Comparison of ENCODE assay signal across 18 cellular contexts in genomic region chr9:90965911-90966290, GRCh38.
DNase-seq lines count a peak whose midpoint lies in the region; ATAC-seq and TF ChIP-seq lines count a peak whose summit lies in the region.
"Had no signal": no experiment of that assay in that cellular context is flagged by ENCODE, and none has a peak within 500 bp of the region (broad histone marks: within the 10 kb centered on the region; RNA-seq: fewer than 3 reads in every experiment).

No MANE protein-coding gene starts in this region.

- no peak for ATAC-seq in upper lobe of right lung
- no peak for ATAC-seq in naive thymus-derived CD4-positive, alpha-beta T cell
- ATAC-seq: T-cell had no signal

- H3K4me1 Mint-ChIP-seq in naive thymus-derived CD4-positive, alpha-beta T cell: peaks cover 0 to 10% (median 0%) of the 10 kb centered on the region in 7 donors

- no peak overlapping the region for H3K4me3 Mint-ChIP-seq in naive thymus-derived CD4-positive, alpha-beta T cell
- H3K4me3 Mint-ChIP-seq: T-cell had no signal

- H3K4me1 ChIP-seq in ascending aorta (peaks cover 6 to 17% of the 10 kb centered on the region in 2 donors), suprapubic skin (peaks cover 37% of the 10 kb centered on the region), upper lobe of right lung (no peaks in the 10 kb centered on the region)
- H3K4me1 ChIP-seq in naive thymus-derived CD4-positive, alpha-beta T cell (ENCODE audit: control insufficient read depth in 2 of 2, insufficient read depth in 2 of 2, low read length in 2 of 2): no peaks in the 10 kb centered on the region

- DNase-seq in NCI-H748 (lab: John Stamatoyannopoulos, UW; ENCODE audit: unreplicated experiment) (peak; percentile 12), NCI-H748 treated with DMSO at 0.1 percent for 48 hours (lab: John Stamatoyannopoulos, UW) (no peak), ascending aorta (ENCODE audit: low spot score in 2 of 2) (no peak), lung microvascular endothelial cell (ENCODE audit: low read depth in 2 of 2) (peak; percentile 48 to 84), suprapubic skin (ENCODE audit: low spot score in 2 of 2) (no peak), upper lobe of right lung (no peak), iPS-NIHi11 (ENCODE audit: low spot score) (no peak)
- no peak for DNase-seq in naive thymus-derived CD4-positive, alpha-beta T cell
- DNase-seq: AML-193, hippocampal formation, mesendoderm, NCI-H1092 treated with DMSO at 0.1 percent for 48 hours, NCI-H510A, Right ventricle myocardium superior, T-cell, tibial artery had no signal

- H3K27me3 ChIP-seq in ascending aorta: no peaks in the 10 kb centered on the region
- no peaks in the 10 kb centered on the region for H3K27me3 ChIP-seq in suprapubic skin
- peaks cover 17% of the 10 kb centered on the region for H3K27me3 ChIP-seq in upper lobe of right lung
- no peaks in the 10 kb centered on the region for H3K27me3 ChIP-seq in naive thymus-derived CD4-positive, alpha-beta T cell (ENCODE audit: control insufficient read depth in 2 of 2, insufficient read depth in 2 of 2, low read length in 2 of 2)

- H3K27ac Mint-ChIP-seq in naive thymus-derived CD4-positive, alpha-beta T cell: no peak overlapping the region
- H3K27ac Mint-ChIP-seq: T-cell had no signal

- H3K36me3 ChIP-seq in ascending aorta (no peaks in the 10 kb centered on the region), suprapubic skin (no peaks in the 10 kb centered on the region), upper lobe of right lung (no peaks in the 10 kb centered on the region)
- no peaks in the 10 kb centered on the region for H3K36me3 ChIP-seq in naive thymus-derived CD4-positive, alpha-beta T cell (ENCODE audit: control insufficient read depth in 2 of 3, insufficient read depth in 3 of 3, low read length in 3 of 3)
- H3K36me3 ChIP-seq: tibial artery had no signal

- H3K27me3 Mint-ChIP-seq in naive thymus-derived CD4-positive, alpha-beta T cell: peaks cover 4 to 27% (median 12%) of the 10 kb centered on the region in 5 donors

- H3K27ac ChIP-seq in ascending aorta (peak overlapping the region; percentile 82 to 93), suprapubic skin (peak overlapping the region; percentile 50), upper lobe of right lung (no peak overlapping the region)
- no peak overlapping the region for H3K27ac ChIP-seq in naive thymus-derived CD4-positive, alpha-beta T cell (ENCODE audit: low read depth, low read length)
- H3K27ac ChIP-seq: 22Rv1 had no signal

- H3K9me3 Mint-ChIP-seq in naive thymus-derived CD4-positive, alpha-beta T cell: peaks cover 0 to 7% (median 0%) of the 10 kb centered on the region in 11 donors

- H3K9me3 ChIP-seq in ascending aorta (no peaks in the 10 kb centered on the region), suprapubic skin (no peaks in the 10 kb centered on the region), upper lobe of right lung (no peaks in the 10 kb centered on the region)
- no peaks in the 10 kb centered on the region for H3K9me3 ChIP-seq in naive thymus-derived CD4-positive, alpha-beta T cell (ENCODE audit: control insufficient read depth in 2 of 3, low read length in 3 of 3)
- H3K9me3 ChIP-seq: tibial artery had no signal

- H3K4me3 ChIP-seq in ascending aorta: no peak overlapping the region
- no peak overlapping the region for H3K4me3 ChIP-seq in suprapubic skin
- no peak overlapping the region for H3K4me3 ChIP-seq in upper lobe of right lung
- H3K4me3 ChIP-seq in naive thymus-derived CD4-positive, alpha-beta T cell (ENCODE audit: low read length): no peak overlapping the region

- WGBS in suprapubic skin: 68% methylated on average over 3 of the region's 3 CpGs

- TF ChIP-seq POLR2A in suprapubic skin (IDR thresholded peaks at IDR 0.05): no peak

- POLR2A ChIA-PET in naive thymus-derived CD4-positive, alpha-beta T cell (lab: Charles Lee): no interaction called here

- no peak for TF ChIP-seq EP300 in suprapubic skin (IDR thresholded peaks at IDR 0.05)

- H3K36me3 Mint-ChIP-seq in naive thymus-derived CD4-positive, alpha-beta T cell: peaks cover 0 to 3% (median 0%) of the 10 kb centered on the region in 5 donors
- H3K36me3 Mint-ChIP-seq: activated naive CD4-positive, alpha-beta T cell treated with anti-CD3 and anti-CD28 coated beads, Interleukin-2, amount 50 U/mL, for 72 hours; T-cell had no signal

- intact Hi-C loops in ascending aorta (cut with DNase I) (loop anchor here (10.0 kb wide), 1 partner anchor 961 kb away; no protein-coding TSS in a partner anchor), upper lobe of right lung (cut with DNase I) (no loop called here)
- intact Hi-C loops in naive thymus-derived CD4-positive, alpha-beta T cell (cut with micrococcal nuclease): no loop called here

- CTCF ChIA-PET in naive thymus-derived CD4-positive, alpha-beta T cell (lab: Charles Lee): no interaction called here

- TF ChIP-seq CTCF in ascending aorta (IDR thresholded peaks at IDR 0.05): no peak
- no peak for TF ChIP-seq CTCF in suprapubic skin (IDR thresholded peaks at IDR 0.05)
- TF ChIP-seq CTCF in upper lobe of right lung (IDR thresholded peaks at IDR 0.05): no peak

Comparison
In these comparisons a context has a peak if more than half of its experiments do, and no peak if none do; other contexts are left out.
1. DNase-seq: peak in NCI-H748 (single experiment) and lung microvascular endothelial cell (2 of 2); none in NCI-H748 treated with DMSO at 0.1 percent for 48 hours (single experiment), ascending aorta (0 of 2), suprapubic skin (0 of 2), upper lobe of right lung (single experiment), naive thymus-derived CD4-positive, alpha-beta T cell (0 of 9) and iPS-NIHi11 (single experiment).
2. H3K27ac ChIP-seq: peak in ascending aorta (2 of 2) and suprapubic skin (single experiment); none in upper lobe of right lung (single experiment) and naive thymus-derived CD4-positive, alpha-beta T cell (single experiment).